Comparison of ENCODE assay signal across 1 cellular context in genomic region chr19:31531326-31531725, GRCh38.
TF ChIP-seq lines count a peak whose summit lies in the region.

No MANE protein-coding gene starts in this region.

TF ChIP-seq in H1, 55 proteins besides CTCF, POLR2A, EP300 and RAD21 (continued from another document):
- TF ChIP-seq CHD7 (IDR thresholded peaks at IDR 0.05; ENCODE audit: insufficient replicate concordance, low read length) (no peak), POU5F1 (IDR thresholded peaks at IDR 0.05; ENCODE audit: low read depth, low read length) (no peak), CBX5 (IDR thresholded peaks at IDR 0.05; ENCODE audit: low read depth, low read length) (no peak), SP1 (IDR thresholded peaks at IDR 0.05; ENCODE audit: low read depth, low read length) (no peak), CEBPB (IDR thresholded peaks at IDR 0.05; ENCODE audit: low read depth, low read length) (no peak), SAP30 (IDR thresholded peaks at IDR 0.05; ENCODE audit: insufficient read depth, insufficient replicate concordance, low read length) (no peak), SIN3A (conservative IDR thresholded peaks at IDR 0.05 in 1 of 2, IDR thresholded peaks at IDR 0.05 in 1 of 2; ENCODE audit: low read depth in 1 of 2, low read length in 2 of 2) (no peak), SIRT6 (IDR thresholded peaks at IDR 0.05; ENCODE audit: low read length) (no peak), HDAC6 (IDR thresholded peaks at IDR 0.05; ENCODE audit: low read depth, low read length) (no peak), JUND (IDR thresholded peaks at IDR 0.05; ENCODE audit: low read length) (no peak), RNF2 (IDR thresholded peaks at IDR 0.05; ENCODE audit: borderline replicate concordance, low read depth, low read length, missing control alignments, poor library complexity, severe bottlenecking) (no peak), TBP (IDR thresholded peaks at IDR 0.05; ENCODE audit: low read depth, low read length) (no peak), NANOG (IDR thresholded peaks at IDR 0.05; ENCODE audit: insufficient read depth, low read depth, low read length, poor library complexity, severe bottlenecking) (no peak), TAF7 (optimal IDR thresholded peaks at IDR 0.05; ENCODE audit: borderline replicate concordance, low read depth, low read length) (no peak), SP4 (IDR thresholded peaks at IDR 0.05; ENCODE audit: low read length) (no peak)
